23 cellular contexts compared by ENCODE assay signal in genomic region chr5:16918891-16919671, GRCh38. TPM values are rescaled to one million over a fixed set of nuclear protein-coding genes. Genes with fewer than 3 reads are reported as not detected.
A peak's percentile ranks its signal among the peaks of the same experiment; 100 is the strongest.
DNase-seq lines count a peak whose midpoint lies in the region; ATAC-seq, FAIRE-seq and TF ChIP-seq lines count a peak whose summit lies in the region.
"Had no signal": no experiment of that assay in that cellular context is flagged by ENCODE, and none has a peak within 500 bp of the region (broad histone marks: within the 10 kb centered on the region; RNA-seq: fewer than 3 reads in every experiment).

No MANE protein-coding gene starts in this region.

- H4K8ac ChIP-seq in H1 (ENCODE audit: extremely low read depth, insufficient read depth, low read length): no peak overlapping the region

- no peaks in the 10 kb centered on the region for H3K23me2 ChIP-seq in H1 (ENCODE audit: low read depth, low read length)

- H2BK5ac ChIP-seq in H1 (ENCODE audit: low read depth, low read length): no peak overlapping the region

- TF ChIP-seq CTCF in A673 (conservative IDR thresholded peaks at IDR 0.05; ENCODE audit: low read depth, low read length) (no peak), HEK293 (tag by site-specific recombination; IDR thresholded peaks at IDR 0.05) (no peak), H1 (IDR thresholded peaks at IDR 0.05; ENCODE audit: control extremely low read depth in 1 of 3, insufficient read depth in 1 of 3, low read depth in 1 of 3, low read length in 3 of 3) (no peak), nephron (IDR thresholded peaks at IDR 0.05; ENCODE audit: unreplicated experiment in 3 of 3) (no peak)

- intact Hi-C loops in A673 (cut with micrococcal nuclease; ENCODE audit: unreplicated experiment): no loop called here

- no peak overlapping the region for H2BK20ac ChIP-seq in H1 (ENCODE audit: low read length)

- no peak overlapping the region for H3K14ac ChIP-seq in H1 (ENCODE audit: insufficient read length)

- no peak for TF ChIP-seq RAD21 in H1 (IDR thresholded peaks at IDR 0.05 in 1 of 2, conservative IDR thresholded peaks at IDR 0.05 in 1 of 2; ENCODE audit: low read depth in 2 of 2, low read length in 2 of 2)

- peak overlapping the region; percentile 25 for H3K27ac ChIP-seq in A673 (ENCODE audit: low read depth, low read length, poor library complexity, severe bottlenecking)
- no peak overlapping the region for H3K27ac ChIP-seq in HEK293 (ENCODE audit: extremely low read depth, low read depth, low read length)
- H3K27ac ChIP-seq in H1 (ENCODE audit: low read depth, low read length): no peak overlapping the region
- H3K27ac ChIP-seq: KMS-11 had no signal

- no peaks in the 10 kb centered on the region for H3K27me3 ChIP-seq in A673 (replicated peaks; ENCODE audit: insufficient read depth, low read depth, low read length, poor library complexity)
- no peaks in the 10 kb centered on the region for H3K27me3 ChIP-seq in H1 (replicated peaks in 1 of 4; ENCODE audit: control insufficient read depth in 3 of 4, extremely low read depth in 1 of 4, insufficient read depth in 3 of 4, low read length in 3 of 4)

- no peak for FAIRE-seq in H1 (lab: Jason Lieb, UNC)
- FAIRE-seq: A204.1, GM12878, HTR-8/SVneo, RCC 7860 had no signal

- peaks cover under 1 to 4% of the 10 kb centered on the region in 2 experiments for H4K20me1 ChIP-seq in H1 (replicated peaks in 1 of 2; ENCODE audit: control insufficient read depth in 1 of 2, insufficient read depth in 2 of 2, low read length in 2 of 2)

- no peak overlapping the region for H4K5ac ChIP-seq in H1 (ENCODE audit: insufficient read length, low read depth, low read length)

- 82% methylated on average over 8 of the region's 8 CpGs; no CpG with 5 or more reads in 1 of the 2 experiments for WGBS in H1 (ENCODE audit: extremely low coverage in 1 of 2, insufficient coverage in 1 of 2, insufficient read length in 1 of 2, insufficient replicate concordance in 2 of 2, low coverage in 1 of 2, low lambda C conversion rate in 2 of 2, missing lambda C conversion rate in 1 of 2), 2 experiments

- H3K9me3 ChIP-seq in A673 (ENCODE audit: low read depth, low read length, poor library complexity, severe bottlenecking) (no peaks in the 10 kb centered on the region), HEK293 (ENCODE audit: control insufficient read depth, insufficient read depth, low read depth, low read length) (no peaks in the 10 kb centered on the region), H1 (ENCODE audit: insufficient read depth in 2 of 2, low read depth in 1 of 2, low read length in 1 of 2) (no peaks in the 10 kb centered on the region)

- no peak overlapping the region for H3K4me2 ChIP-seq in H1 (ENCODE audit: insufficient read depth in 1 of 2, low read depth in 2 of 2, low read length in 2 of 2)
- H3K4me2 ChIP-seq: KMS-11 had no signal

- H3K4me1 Mint-ChIP-seq in nephron: peaks cover 53% of the 10 kb centered on the region
- H3K4me1 Mint-ChIP-seq: CD4-positive, CD25-positive, alpha-beta regulatory T cell had no signal

- H3K4me3 ChIP-seq in A673 (ENCODE audit: low read depth, low read length, poor library complexity, severe bottlenecking): no peak overlapping the region
- no peak overlapping the region for H3K4me3 ChIP-seq in HEK293 (ENCODE audit: low read depth, low read length)
- H3K4me3 ChIP-seq in H1 (ENCODE audit: extremely low read depth in 1 of 4, insufficient read depth in 2 of 4, low read depth in 3 of 4, low read length in 4 of 4): no peak overlapping the region
- H3K4me3 ChIP-seq: GM12878 had no signal

- BruUV-seq in A673 (replicated peaks; lab: Mats Ljungman, UMichigan): no TSS peak

- no peak overlapping the region for H4K91ac ChIP-seq in H1 (replicated peaks; ENCODE audit: insufficient read length, low read length)

- peaks cover 3% of the 10 kb centered on the region for H3K27me3 Mint-ChIP-seq in nephron (ENCODE audit: low read depth)

- CTCF ChIA-PET in A673 (lab: Charles Lee): interaction anchor here (1.0 kb wide), 1 partner anchor 12 kb away, joined by 3 read pairs; no protein-coding TSS in a partner anchor
- CTCF ChIA-PET in HEK293 (lab: Yijun Ruan, JAX): interaction anchor here (1.6 kb wide), 1 partner anchor 11 kb away, joined by 5 read pairs; no protein-coding TSS in a partner anchor
- CTCF ChIA-PET in H1 (lab: Charles Lee; ENCODE audit: partially characterized antibody): interaction anchor here (0.7 to 1.7 kb wide), 5 partner anchors 14 to 272 kb away, joined by 3 to 6 read pairs (median 3); no protein-coding TSS in a partner anchor

- H3K79me2 ChIP-seq in H1 (ENCODE audit: control insufficient read depth in 1 of 2, insufficient read depth in 2 of 2, low read length in 2 of 2): peaks cover 0 to 75% of the 10 kb centered on the region in 2 experiments; a peak in 2 of 4 replicates

- POLR2A ChIA-PET in A673 (lab: Charles Lee; ENCODE audit: low non-redundant PET) (no interaction called here), HEK293 (lab: Yijun Ruan, JAX) (no interaction called here), H1 (lab: Charles Lee; ENCODE audit: partially characterized antibody) (interaction anchor here (0.7 to 1.1 kb wide), 3 partner anchors 10 to 24 kb away, joined by 3 read pairs; no protein-coding TSS in a partner anchor)

- H2AK5ac ChIP-seq in H1 (ENCODE audit: low read depth, low read length): 0 out of 2 replicates have a peak overlapping the region, but pooled peaks have one; percentile 39

- H3K4ac ChIP-seq in H1 (replicated peaks; ENCODE audit: insufficient read length, low read depth, low read length): no peak overlapping the region

- no peak overlapping the region for H2BK15ac ChIP-seq in H1 (ENCODE audit: low read length)

- H2BK12ac ChIP-seq in H1 (ENCODE audit: low read depth, low read length): no peak overlapping the region

- H3K36me3 ChIP-seq in A673 (ENCODE audit: insufficient read depth, low read length, poor library complexity, severe bottlenecking) (peaks cover 6% of the 10 kb centered on the region), HEK293 (ENCODE audit: control insufficient read depth in 2 of 2, insufficient read depth in 1 of 2, low read length in 2 of 2) (no peaks in the 10 kb centered on the region; a peak in 1 of 3 replicates), H1 (ENCODE audit: control insufficient read depth in 2 of 4, insufficient read depth in 4 of 4, low read length in 3 of 4) (no peaks in the 10 kb centered on the region)

- H2BK120ac ChIP-seq in H1 (replicated peaks; ENCODE audit: low read depth, low read length): no peak overlapping the region

- no peak overlapping the region for H2AFZ ChIP-seq in H1 (ENCODE audit: low read length)

- H3K27ac Mint-ChIP-seq in nephron: peak overlapping the region in 2 of 3 experiments; percentile 14 to 64
- H3K27ac Mint-ChIP-seq: CD4-positive, CD25-positive, alpha-beta regulatory T cell had no signal

- ATAC-seq in HG02973 (IDR thresholded peaks at IDR 0.05; ENCODE audit: unreplicated experiment): no peak
- no peak for ATAC-seq in GM21825 (IDR thresholded peaks at IDR 0.05; ENCODE audit: unreplicated experiment)
- ATAC-seq: GM12878 had no signal

- H3K56ac ChIP-seq in H1 (replicated peaks; ENCODE audit: insufficient read length, low read depth, low read length): no peak overlapping the region

- DNase-seq in A673 (ENCODE audit: low spot score) (no peak), H1 (ENCODE audit: low read depth in 1 of 2, low spot score in 2 of 2) (no peak), ecto neural progenitor cell (ENCODE audit: low spot score) (no peak), hepatic stellate cell (ENCODE audit: low spot score) (no peak)
- DNase-seq: CD4-positive, CD25-positive, alpha-beta regulatory T cell; DMS79 treated with DMSO at 0.1 percent for 48 hours; IMR-90; MV-4-11; NCI-H1105 treated with DMSO at 0.1 percent for 48 hours; NCI-H2029 treated with DMSO at 0.1 percent for 48 hours; NCI-H345; NCI-H524; NCI-H774; Right ventricle myocardium superior had no signal

- H3K9ac ChIP-seq in H1 (replicated peaks in 1 of 4; ENCODE audit: extremely low read depth in 1 of 4, low read depth in 3 of 4, low read length in 3 of 4): no peak overlapping the region
- H3K9ac ChIP-seq: KMS-11 had no signal

- no peak overlapping the region for H3K4me3 Mint-ChIP-seq in nephron
- H3K4me3 Mint-ChIP-seq: CD4-positive, CD25-positive, alpha-beta regulatory T cell had no signal

- peaks cover 62% of the 10 kb centered on the region for H3K4me1 ChIP-seq in A673 (ENCODE audit: insufficient read depth, low read length, poor library complexity, severe bottlenecking)
- H3K4me1 ChIP-seq in HEK293 (ENCODE audit: control insufficient read depth, insufficient read depth, low read length): peaks cover 16% of the 10 kb centered on the region
- H3K4me1 ChIP-seq in H1 (replicated peaks in 1 of 4; ENCODE audit: control insufficient read depth in 3 of 4, insufficient read depth in 4 of 4, low read length in 3 of 4): no peaks in the 10 kb centered on the region; a peak in 1 of 7 replicates

- no peak overlapping the region for H3K18ac ChIP-seq in H1 (ENCODE audit: extremely low read depth, low read length)

- H3K79me1 ChIP-seq in H1 (ENCODE audit: low read depth, low read length): peaks cover 6% of the 10 kb centered on the region

- no peak for TF ChIP-seq POLR2A in H1 (IDR thresholded peaks at IDR 0.05; ENCODE audit: control extremely low read depth in 1 of 2, low read depth in 2 of 2, low read length in 2 of 2)

- H3K23ac ChIP-seq in H1 (ENCODE audit: insufficient read length): no peak overlapping the region

- TF ChIP-seq EP300 in H1 (IDR thresholded peaks at IDR 0.05; ENCODE audit: borderline replicate concordance in 1 of 2, low read depth in 2 of 2, low read length in 2 of 2): no peak

- H3K36me3 Mint-ChIP-seq in nephron (ENCODE audit: low read depth): peaks cover 26% of the 10 kb centered on the region
- H3K36me3 Mint-ChIP-seq: CD4-positive, CD25-positive, alpha-beta regulatory T cell had no signal

- H3K9me3 Mint-ChIP-seq in nephron: no peaks in the 10 kb centered on the region

TF ChIP-seq in H1, 55 proteins besides CTCF, POLR2A, EP300 and RAD21:
- TF ChIP-seq GABPA (IDR thresholded peaks at IDR 0.05; ENCODE audit: borderline replicate concordance, insufficient read depth, low read length) (no peak), EGR1 (IDR thresholded peaks at IDR 0.05; ENCODE audit: borderline replicate concordance, low read depth, low read length) (no peak), BCL11A (IDR thresholded peaks at IDR 0.05; ENCODE audit: low read depth in 2 of 2, low read length in 2 of 2) (no peak), PHF8 (conservative IDR thresholded peaks at IDR 0.05; ENCODE audit: low read depth, low read length) (no peak)

RNA-seq across cellular contexts. Expression of gene MYO10, which starts 17.0 kb away (rescaled TPM):
- 194 and 202 TPM in 2 replicates for total RNA-seq in A673 (2021)
- total RNA-seq in H1 (2021; fragmentation: NEBNext Ultra II Directional; extraction: Animal tissue kit (Norgen Biotek cat#: 25700)): 107 and 114 TPM in 2 replicates
- polyA plus RNA-seq in H1 (2011; rRNA removed): 21.5 and 47.9 TPM in 2 replicates
- 40.4 TPM for polyA plus RNA-seq in H1 (2011; cell fraction: cytosol; rRNA removed)
- polyA plus RNA-seq in H1 (2011; cell fraction: nucleus; rRNA removed): 83.2 TPM
- polyA plus RNA-seq in H1 (2012, experiment 1 of 2): 68.8 to 86.4 TPM (median 79.6 TPM) in 4 replicates
- polyA plus RNA-seq in H1 (2012, experiment 2 of 2): 9.5 TPM
- polyA plus RNA-seq in H1 (2013, experiment 1 of 2): 50.2 TPM
- polyA plus RNA-seq in H1 (2013, experiment 2 of 2): 46.3 TPM
- 70.3 and 76.3 TPM in 2 replicates for polyA minus RNA-seq in H1 (2011; rRNA and poly(A)+ RNA removed)
- 69.5 TPM for polyA minus RNA-seq in H1 (2011; cell fraction: cytosol; rRNA and poly(A)+ RNA removed)
- polyA minus RNA-seq in H1 (2011; cell fraction: nucleus; rRNA and poly(A)+ RNA removed): 106 TPM
